Comparison of ENCODE assay signal across 16 cellular contexts in the genomic region with DNA sequence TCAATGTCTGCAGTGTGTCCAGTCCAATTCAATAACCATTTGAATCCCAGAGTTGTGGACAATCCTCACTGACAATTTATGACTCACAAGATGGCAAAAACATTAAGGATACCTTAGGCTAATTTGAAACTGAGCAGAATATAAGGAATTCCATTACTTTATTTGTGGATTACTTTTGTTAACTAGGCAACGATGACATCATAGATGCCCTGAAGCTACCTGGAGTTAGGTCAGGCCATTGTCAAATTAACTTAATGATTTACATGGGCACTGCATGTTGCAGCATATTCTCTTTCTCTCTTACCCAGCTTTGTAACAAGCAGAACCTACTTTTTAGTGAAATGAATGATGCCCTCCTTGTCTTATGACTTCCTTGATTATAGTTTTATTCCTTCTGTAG.
"Had no signal": no experiment of that assay in that cellular context is flagged by ENCODE, and none has a peak within 500 bp of the region (broad histone marks: within the 10 kb centered on the region; RNA-seq: fewer than 3 reads in every experiment).

No MANE protein-coding gene starts in this region.

- DNase-seq: activated CD4-positive, alpha-beta T cell treated with anti-CD3 and anti-CD28 coated beads, Interleukin-2, amount 10 ng/mL, durations not matched to agents 7 days and 5 days; activated CD8-positive, alpha-beta T cell treated with anti-CD3 and anti-CD28 coated beads, Interleukin-2, amount 10 ng/mL, durations not matched to agents 7 days and 5 days; activated effector memory CD4-positive, alpha-beta T cell treated with anti-CD3 and anti-CD28 coated beads, Interleukin-2, amount 50 U/mL, for 16 hours; activated naive CD4-positive, alpha-beta T cell treated with anti-CD3 and anti-CD28 coated beads, Interleukin-2, amount 50 U/mL, for 16 hours; activated T-cell treated with anti-CD3 and anti-CD28 coated beads, Interleukin-2, amount 50 U/mL, for 72 hours; aorta; brain microvascular endothelial cell; hippocampal formation; naive thymus-derived CD8-positive, alpha-beta T cell; right cardiac atrium; T-helper 1 cell; testis; upper lobe of left lung had no signal

- H3K27ac ChIP-seq: brain microvascular endothelial cell, coronary artery, prostate gland, skin epidermis, testis, upper lobe of left lung had no signal

- H3K9me3 ChIP-seq: prostate gland, testis, upper lobe of left lung had no signal

- H3K4me1 ChIP-seq: prostate gland, testis, upper lobe of left lung had no signal

- H3K27me3 ChIP-seq: brain microvascular endothelial cell, testis, upper lobe of left lung had no signal

- ATAC-seq: activated CD8-positive, alpha-beta T cell treated with anti-CD3 and anti-CD28 coated beads, Interleukin-2, amount 10 ng/mL, durations not matched to agents 7 days and 5 days; activated T-cell treated with anti-CD3 and anti-CD28 coated beads, Interleukin-2, amount 50 U/mL, for 72 hours; naive thymus-derived CD8-positive, alpha-beta T cell; right cardiac atrium had no signal

- H3K36me3 ChIP-seq: brain microvascular endothelial cell, prostate gland had no signal

- H3K4me3 ChIP-seq: coronary artery, prostate gland, skin epidermis, testis, upper lobe of left lung had no signal
